Comparison of ENCODE assay signal across 15 cellular contexts in the genomic region with DNA sequence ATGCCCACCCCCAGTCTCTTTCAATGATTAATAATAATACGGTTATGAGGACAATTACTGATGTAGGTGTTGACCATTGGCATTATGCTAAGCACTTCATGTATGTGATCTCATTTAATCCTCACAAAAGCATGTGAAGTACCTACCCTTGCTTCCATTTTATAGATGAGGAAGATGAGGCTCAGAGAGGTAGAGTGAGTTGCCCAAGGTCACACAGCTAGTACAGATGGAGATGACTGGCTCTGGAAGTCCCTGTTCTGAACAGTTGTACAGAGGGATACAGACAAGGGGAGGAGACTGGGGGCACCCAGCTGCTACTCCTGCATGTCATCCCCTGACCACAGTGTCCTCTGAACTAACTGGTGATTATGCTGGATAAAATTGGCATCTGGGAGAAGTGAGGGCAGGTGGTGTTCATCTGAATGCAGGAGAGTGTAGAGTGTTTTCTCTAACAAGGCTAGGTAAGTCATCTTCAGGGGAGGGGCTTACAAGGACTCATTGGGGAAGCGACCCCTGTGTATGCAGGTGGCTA. TPM values are rescaled to one million over a fixed set of nuclear protein-coding genes. Genes with fewer than 3 reads are reported as not detected.
DNase-seq lines count a peak whose midpoint lies in the region; FAIRE-seq and TF ChIP-seq lines count a peak whose summit lies in the region.
"Had no signal": no experiment of that assay in that cellular context is flagged by ENCODE, and none has a peak within 500 bp of the region (broad histone marks: within the 10 kb centered on the region; RNA-seq: fewer than 3 reads in every experiment).

No MANE protein-coding gene starts in this region.

- no peaks in the 10 kb centered on the region for H4K20me1 ChIP-seq in astrocyte (ENCODE audit: insufficient read depth, low read length)

- peaks cover 11% of the 10 kb centered on the region for H3K36me3 Mint-ChIP-seq in Calu3 (ENCODE audit: insufficient read depth, unreplicated experiment)
- H3K36me3 Mint-ChIP-seq in astrocyte (ENCODE audit: low read depth, unreplicated experiment) = no peaks in the 10 kb centered on the region
- H3K36me3 Mint-ChIP-seq in nephron progenitor cell (ENCODE audit: low read depth) = peaks cover 4% of the 10 kb centered on the region
- H3K36me3 Mint-ChIP-seq: naive thymus-derived CD8-positive, alpha-beta T cell had no signal

- H3K27ac Mint-ChIP-seq in Calu3 (ENCODE audit: unreplicated experiment) (peak overlapping the region; percentile 46), astrocyte (ENCODE audit: unreplicated experiment) (no peak overlapping the region), nephron progenitor cell (peak overlapping the region; percentile 99)
- H3K27ac Mint-ChIP-seq: activated naive CD4-positive, alpha-beta T cell treated with anti-CD3 and anti-CD28 coated beads for 36 hours had no signal

- H3K4me3 ChIP-seq in HUES64 (ENCODE audit: low read length) (0 out of 2 replicates have a peak overlapping the region, but pooled peaks have one; percentile 3), astrocyte (ENCODE audit: insufficient read depth, low read depth, low read length) (no peak overlapping the region)

- H3K27me3 Mint-ChIP-seq in Calu3 (ENCODE audit: unreplicated experiment) (no peaks in the 10 kb centered on the region), astrocyte (ENCODE audit: low read depth, unreplicated experiment) (no peaks in the 10 kb centered on the region), nephron progenitor cell (ENCODE audit: low read depth, poor library complexity) (no peaks in the 10 kb centered on the region)

- no TSS peak for BruUV-seq in Calu3 (replicated peaks; lab: Mats Ljungman, UMichigan)

- H3K27me3 ChIP-seq in HUES64 (ENCODE audit: insufficient read depth, low read length) (no peaks in the 10 kb centered on the region), astrocyte (ENCODE audit: insufficient read depth, low read length) (no peaks in the 10 kb centered on the region)

- H3K36me3 ChIP-seq in HUES64 (ENCODE audit: insufficient read depth, low read length) (no peaks in the 10 kb centered on the region), astrocyte (ENCODE audit: insufficient read depth, low read length) (no peaks in the 10 kb centered on the region)

- no peaks in the 10 kb centered on the region for H3K9me3 Mint-ChIP-seq in Calu3 (ENCODE audit: low read depth, unreplicated experiment)
- no peaks in the 10 kb centered on the region for H3K9me3 Mint-ChIP-seq in astrocyte (ENCODE audit: unreplicated experiment)
- H3K9me3 Mint-ChIP-seq in nephron progenitor cell = no peaks in the 10 kb centered on the region
- H3K9me3 Mint-ChIP-seq: activated naive CD4-positive, alpha-beta T cell treated with anti-CD3 and anti-CD28 coated beads for 36 hours; naive thymus-derived CD8-positive, alpha-beta T cell had no signal

- H3K4me2 ChIP-seq in astrocyte (ENCODE audit: low read length) = peak overlapping the region; percentile 72

- peak overlapping the region; percentile 67 for H3K27ac ChIP-seq in HUES64 (ENCODE audit: low read depth, low read length)
- no peak overlapping the region for H3K27ac ChIP-seq in astrocyte (ENCODE audit: low read depth, low read length)

- peaks cover 58% of the 10 kb centered on the region for H3K4me1 Mint-ChIP-seq in Calu3 (ENCODE audit: low read depth, unreplicated experiment)
- H3K4me1 Mint-ChIP-seq in astrocyte (ENCODE audit: low read depth, unreplicated experiment) = peaks cover 29% of the 10 kb centered on the region
- peaks cover 65% of the 10 kb centered on the region for H3K4me1 Mint-ChIP-seq in nephron progenitor cell
- H3K4me1 Mint-ChIP-seq: naive thymus-derived CD8-positive, alpha-beta T cell had no signal

- H3K4me1 ChIP-seq in HUES64 (ENCODE audit: insufficient read depth, low read length) = peaks cover 23% of the 10 kb centered on the region
- H3K4me1 ChIP-seq in astrocyte (ENCODE audit: insufficient read depth, low read length) = peaks cover 31% of the 10 kb centered on the region
- H3K4me1 ChIP-seq: Caco-2 had no signal

- TF ChIP-seq CTCF in Calu3 (IDR thresholded peaks at IDR 0.05; ENCODE audit: unreplicated experiment) = no peak
- TF ChIP-seq CTCF in astrocyte (IDR thresholded peaks at IDR 0.05; ENCODE audit: insufficient read depth, low read depth, low read length) = no peak
- no peak for TF ChIP-seq CTCF in nephron progenitor cell (IDR thresholded peaks at IDR 0.05)
- TF ChIP-seq CTCF in GM13977 (IDR thresholded peaks at IDR 0.05; ENCODE audit: extremely low read depth, insufficient read depth, missing control alignments) = no peak

- no peak for FAIRE-seq in astrocyte (lab: Jason Lieb, UNC)
- FAIRE-seq: bronchial epithelial cell, endometrium, GM18507 had no signal

- no peaks in the 10 kb centered on the region for H3K79me2 ChIP-seq in astrocyte (ENCODE audit: insufficient read depth, low read length)

- intact Hi-C loops in Calu3 (cut with micrococcal nuclease; ENCODE audit: unreplicated experiment) = loop anchor here (10.0 kb wide), 1 partner anchor 59 kb away; no protein-coding TSS in a partner anchor

- H3K9ac ChIP-seq in HUES64 (ENCODE audit: low read depth, low read length) (peak overlapping the region; percentile 8; the same call in 1 of the 2 replicates), astrocyte (ENCODE audit: low read length) (no peak overlapping the region)

- H3K4me3 Mint-ChIP-seq in Calu3 (ENCODE audit: low read depth, unreplicated experiment) (no peak overlapping the region), astrocyte (ENCODE audit: unreplicated experiment) (peak overlapping the region; percentile 20), nephron progenitor cell (peak overlapping the region; percentile 46)
- H3K4me3 Mint-ChIP-seq: activated naive CD4-positive, alpha-beta T cell treated with anti-CD3 and anti-CD28 coated beads for 36 hours; naive thymus-derived CD8-positive, alpha-beta T cell had no signal

- 56% methylated on average over 1 of the region's 2 CpGs for WGBS in HUES64

- in situ Hi-C loops in GM13977 (cut with MboI; ENCODE audit: low pct_unique_long_range_greater_than_20kb, low sequenced_read_pairs, unreplicated experiment) = no loop called here

- H3K9me3 ChIP-seq in HUES64 (ENCODE audit: insufficient read depth, low read depth, low read length) (no peaks in the 10 kb centered on the region), astrocyte (ENCODE audit: insufficient read depth, low read depth, low read length) (no peaks in the 10 kb centered on the region)
- H3K9me3 ChIP-seq: Caco-2 had no signal

- no peak for DNase-seq in Calu3
- DNase-seq in astrocyte (ENCODE audit: low read depth) = no peak
- DNase-seq in nephron progenitor cell = no peak
- DNase-seq in GM13977 (ENCODE audit: low spot score) = no peak
- no peak for DNase-seq in activated CD4-positive, CD25-positive, alpha-beta regulatory T cell treated with anti-CD3 and anti-CD28 coated beads, Interleukin-2, amount 50 U/mL, for 72 hours
- no peak for DNase-seq in NCI-H748 treated with DMSO at 0.1 percent for 48 hours (lab: John Stamatoyannopoulos, UW)
- DNase-seq: activated naive CD4-positive, alpha-beta T cell treated with anti-CD3 and anti-CD28 coated beads for 36 hours; GOT3; naive thymus-derived CD8-positive, alpha-beta T cell; stimulated activated naive CD4-positive, alpha-beta T cell treated with Interleukin-2 at 50 U/mL for 16 hours had no signal

- CTCF ChIA-PET in Calu3 (lab: Charles Lee) = interaction anchor here (0.6 to 1.0 kb wide), 4 partner anchors 8 to 746 kb away, joined by 3 to 4 read pairs (median 4); no protein-coding TSS in a partner anchor

- H2AFZ ChIP-seq in astrocyte (ENCODE audit: low read depth, low read length) = no peak overlapping the region

RNA-seq across cellular contexts. Expression of a gene that starts 43.2 kb away (rescaled TPM):
- total RNA-seq in Calu3 (2022) = 63.1 and 67.4 TPM in 2 replicates
- polyA plus RNA-seq in HUES64 (2013, experiment 1 of 2) = 7.7 TPM
- 8.5 TPM for polyA plus RNA-seq in HUES64 (2013, experiment 2 of 2)
- 21.7 and 28.4 TPM in 2 replicates for total RNA-seq in astrocyte

RNA-seq across cellular contexts. Expression of a gene that starts 49.2 kb away (rescaled TPM):
- not detected in 2 replicates for total RNA-seq in Calu3 (2022)
- polyA plus RNA-seq in HUES64 (2013, experiment 1 of 2) = not detected
- not detected for polyA plus RNA-seq in HUES64 (2013, experiment 2 of 2)
- not detected in 2 replicates for total RNA-seq in astrocyte
- total RNA-seq: activated naive CD4-positive, alpha-beta T cell treated with anti-CD3 and anti-CD28 coated beads for 36 hours; bronchial epithelial cell; Caco-2; naive thymus-derived CD8-positive, alpha-beta T cell had no signal
- polyA plus RNA-seq: naive thymus-derived CD8-positive, alpha-beta T cell had no signal
